In the genomic region with DNA sequence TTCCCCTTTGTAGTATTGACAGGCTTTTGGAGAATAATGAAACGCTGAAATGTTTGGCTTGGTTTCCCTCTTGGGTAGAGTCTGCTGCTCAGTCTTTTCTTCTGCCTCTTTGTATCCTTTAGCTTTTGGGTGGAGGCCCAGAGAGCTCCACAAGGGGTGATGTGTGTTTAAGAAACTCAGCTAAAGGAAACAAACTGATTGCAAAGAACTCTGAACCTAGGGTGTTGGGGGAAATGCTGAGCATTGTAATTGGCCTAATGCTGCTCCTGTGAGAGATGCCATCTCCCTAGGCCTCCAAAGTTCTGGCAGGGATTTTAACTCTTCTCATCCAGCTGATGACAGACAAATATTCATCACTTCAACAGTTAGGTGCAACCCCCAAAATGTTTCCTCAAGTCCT, we compare ENCODE assay signal across 12 cellular contexts. TPM values are rescaled to one million over a fixed set of nuclear protein-coding genes. Genes with fewer than 3 reads are reported as not detected.
DNase-seq lines count a peak whose midpoint lies in the region; ATAC-seq and TF ChIP-seq lines count a peak whose summit lies in the region.
"Had no signal": no experiment of that assay in that cellular context is flagged by ENCODE, and none has a peak within 500 bp of the region (broad histone marks: within the 10 kb centered on the region; RNA-seq: fewer than 3 reads in every experiment).

No MANE protein-coding gene starts in this region.

- no peak overlapping the region for H3K18ac ChIP-seq in neuronal stem cell (ENCODE audit: low read length)

- H3K23ac ChIP-seq in neuronal stem cell (ENCODE audit: low read depth, low read length, poor library complexity): no peak overlapping the region

- intact Hi-C loops in Panc1 (cut with micrococcal nuclease; ENCODE audit: unreplicated experiment) (loop anchor here (10.0 kb wide), 1 partner anchor 127 kb away; no protein-coding TSS in a partner anchor), esophagus squamous epithelium (cut with DNase I) (no loop called here)

- H3K4me1 ChIP-seq in Panc1 (ENCODE audit: control insufficient read depth, insufficient read depth, low read length) (peaks cover 47% of the 10 kb centered on the region), esophagus squamous epithelium (peaks cover 25 to 87% (median 35%) of the 10 kb centered on the region in 3 donors), neuronal stem cell (ENCODE audit: control insufficient read depth in 2 of 2, insufficient read depth in 1 of 2, low read depth in 1 of 2, low read length in 2 of 2) (peaks cover 14 to 17% of the 10 kb centered on the region in 2 donors)
- H3K4me1 ChIP-seq: BLaER1 had no signal

- TF ChIP-seq POLR2A in esophagus squamous epithelium (IDR thresholded peaks at IDR 0.05): no peak

- ATAC-seq in Panc1 (peak; percentile 26), GM19328 (IDR thresholded peaks at IDR 0.05; ENCODE audit: unreplicated experiment) (no peak), HG03442 (IDR thresholded peaks at IDR 0.05; ENCODE audit: unreplicated experiment) (no peak), GM19397 (IDR thresholded peaks at IDR 0.05; ENCODE audit: unreplicated experiment) (no peak)
- ATAC-seq: T-helper 17 cell had no signal

- H3K4me2 ChIP-seq in neuronal stem cell (ENCODE audit: insufficient read depth, low read length, poor library complexity, severe bottlenecking): no peak overlapping the region
- H3K4me2 ChIP-seq: BLaER1 had no signal

- H2BK5ac ChIP-seq in neuronal stem cell (ENCODE audit: low read length): no peak overlapping the region

- no peak overlapping the region for H2BK120ac ChIP-seq in neuronal stem cell (ENCODE audit: low read depth, low read length)

- H3K9me3 ChIP-seq in Panc1 (ENCODE audit: control insufficient read depth, insufficient read depth, low read depth, low read length) (no peaks in the 10 kb centered on the region), esophagus squamous epithelium (no peaks in the 10 kb centered on the region), neuronal stem cell (replicated peaks in 1 of 2; ENCODE audit: control insufficient read depth in 2 of 2, insufficient read depth in 1 of 2, low read depth in 1 of 2, low read length in 2 of 2) (no peaks in the 10 kb centered on the region)
- H3K9me3 ChIP-seq: BLaER1 had no signal

- H3K4ac ChIP-seq in neuronal stem cell (ENCODE audit: low read length): no peak overlapping the region

- H4K91ac ChIP-seq in neuronal stem cell (ENCODE audit: low read depth, low read length, poor library complexity): no peak overlapping the region

- no peak overlapping the region for H4K8ac ChIP-seq in neuronal stem cell (ENCODE audit: low read depth, low read length)

- no peaks in the 10 kb centered on the region for H3K79me1 ChIP-seq in neuronal stem cell (ENCODE audit: low read depth, low read length)

- H2BK12ac ChIP-seq in neuronal stem cell (ENCODE audit: low read length): peak overlapping the region; percentile 7

- no TSS peak for BruUV-seq in Panc1 (replicated peaks; lab: Mats Ljungman, UMichigan)

- CTCF ChIA-PET in Panc1 (lab: Charles Lee): no interaction called here

- H3K27ac ChIP-seq in Panc1 (ENCODE audit: low read length) (peak overlapping the region; percentile 76), esophagus squamous epithelium (peak overlapping the region; percentile 75 to 88 (median 87)), neuronal stem cell (replicated peaks; ENCODE audit: low read length) (no peak overlapping the region)
- H3K27ac ChIP-seq: BLaER1 had no signal

- no peak overlapping the region for H3K9ac ChIP-seq in neuronal stem cell (ENCODE audit: low read depth, low read length, poor library complexity)
- H3K9ac ChIP-seq: BLaER1 had no signal

- H3K36me3 ChIP-seq in Panc1 (ENCODE audit: control insufficient read depth, insufficient read depth, low read length): no peaks in the 10 kb centered on the region
- no peaks in the 10 kb centered on the region for H3K36me3 ChIP-seq in esophagus squamous epithelium
- H3K36me3 ChIP-seq in neuronal stem cell (replicated peaks in 1 of 2; ENCODE audit: control insufficient read depth in 2 of 2, insufficient read depth in 2 of 2, low read length in 2 of 2): no peaks in the 10 kb centered on the region
- H3K36me3 ChIP-seq: BLaER1 had no signal

- DNase-seq in AG08396 (ENCODE audit: low spot score): peak; percentile 42
- DNase-seq in Panc1 (ENCODE audit: low read depth, low spot score): no peak
- DNase-seq in esophagus squamous epithelium (lab: John Stamatoyannopoulos, UW): no peak
- no peak for DNase-seq in neuronal stem cell (ENCODE audit: low spot score)
- DNase-seq in NCI-H1048 (lab: John Stamatoyannopoulos, UW): no peak
- DNase-seq: KG1, NCI-H510A treated with DMSO at 0.1 percent for 48 hours, T-helper 17 cell had no signal

- H3K27me3 ChIP-seq in Panc1 (ENCODE audit: control insufficient read depth, insufficient read depth, low read length): no peaks in the 10 kb centered on the region
- H3K27me3 ChIP-seq in esophagus squamous epithelium: no peaks in the 10 kb centered on the region
- no peaks in the 10 kb centered on the region for H3K27me3 ChIP-seq in neuronal stem cell (ENCODE audit: control insufficient read depth in 3 of 3, insufficient read depth in 3 of 3, low read depth in 1 of 3, low read length in 3 of 3)
- H3K27me3 ChIP-seq: BLaER1 had no signal

- peak overlapping the region; percentile 10 for H2AFZ ChIP-seq in neuronal stem cell (ENCODE audit: low read length)

- 25 to 45% methylated on average over 1 of the region's 1 CpG for WGBS in esophagus squamous epithelium, 2 donors
- WGBS in neuronal stem cell (ENCODE audit: extremely low coverage in 2 of 2, insufficient read length in 2 of 2, insufficient replicate concordance in 1 of 2), 2 donors: no CpG with 5 or more reads among the region's 1 CpG

- in situ Hi-C loops in Panc1 (cut with HindIII; ENCODE audit: low pct_unique_long_range_greater_than_20kb, low sequenced_read_pairs): no loop called here

- TF ChIP-seq CTCF in Panc1 (IDR thresholded peaks at IDR 0.05) (no peak), esophagus squamous epithelium (IDR thresholded peaks at IDR 0.05) (peak in 1 of 6 experiments; percentile 15)

- no peak overlapping the region for H2BK15ac ChIP-seq in neuronal stem cell (ENCODE audit: low read length)

- H3K14ac ChIP-seq in neuronal stem cell (ENCODE audit: low read length): no peak overlapping the region

- POLR2A ChIA-PET in Panc1 (lab: Charles Lee): interaction anchor here (0.5 kb wide), 1 partner anchor 285 kb away, joined by 4 read pairs; no protein-coding TSS in a partner anchor

- H3K4me3 ChIP-seq in Panc1 (ENCODE audit: low read depth in 2 of 2, low read length in 2 of 2) (peak overlapping the region; percentile 15 to 55; a peak in 3 of 4 replicates), esophagus squamous epithelium (no peak overlapping the region), neuronal stem cell (ENCODE audit: low read length in 2 of 2) (no peak overlapping the region)
- H3K4me3 ChIP-seq: BLaER1 had no signal

- H2AK5ac ChIP-seq in neuronal stem cell (ENCODE audit: low read depth, low read length): no peak overlapping the region

RNA-seq across cellular contexts. Expression of gene ZSWIM6, which starts 30.7 kb away (rescaled TPM):
- total RNA-seq in Panc1 (2021; ENCODE audit: unreplicated experiment) (10.8 TPM), esophagus squamous epithelium (10 to 100 TPM in 2 of 4 donors, 1 to 10 TPM in 2; 6.4 to 12.4 (median 8.8) TPM)
- 5.0 TPM for polyA plus RNA-seq in Panc1 (2012; ENCODE audit: insufficient read length)
- 24.2 TPM for polyA plus RNA-seq in neuronal stem cell (2013, experiment 1 of 2)
- polyA plus RNA-seq in neuronal stem cell (2013, experiment 2 of 2): 25.4 TPM

Comparison
In these comparisons a context has a peak if more than half of its experiments do, and no peak if none do; other contexts are left out.
1. H3K4me3 ChIP-seq: peak in Panc1 (2 of 2); none in esophagus squamous epithelium (0 of 4) and neuronal stem cell (0 of 2).